22 cellular contexts compared by ENCODE assay signal in genomic region chr17:77891602-77892001, GRCh38.
"Had no signal": no experiment of that assay in that cellular context is flagged by ENCODE, and none has a peak within 500 bp of the region (broad histone marks: within the 10 kb centered on the region; RNA-seq: fewer than 3 reads in every experiment).

No MANE protein-coding gene starts in this region.

- FAIRE-seq: astrocyte, endothelial cell of umbilical vein had no signal

- H3K4me3 ChIP-seq: breast epithelium, esophagus muscularis mucosa, gastroesophageal sphincter, lung, skin epidermis, stomach had no signal

- H3K9me3 Mint-ChIP-seq: activated CD4-positive, alpha-beta T cell treated with anti-CD3 and anti-CD28 coated beads, Interleukin-2, amount 10 ng/mL, durations not matched to agents 24 days and 14 days; dendritic cell treated with granulocyte-macrophage colony-stimulating factor and Interleukin-4, amounts not matched to agents 40 ng/mL and 50 ng/mL, for 4 days; mesothelial cell of epicardium; nephron had no signal

- H3K27me3 ChIP-seq: breast epithelium, esophagus muscularis mucosa, gastroesophageal sphincter had no signal

- H3K27ac Mint-ChIP-seq: activated CD4-positive, alpha-beta T cell treated with anti-CD3 and anti-CD28 coated beads, Interleukin-2, amount 10 ng/mL, durations not matched to agents 24 days and 14 days; activated CD8-positive, alpha-beta T cell treated with anti-CD3 and anti-CD28 coated beads, Interleukin-2, amount 10 ng/mL, durations not matched to agents 7 days and 5 days; dendritic cell treated with granulocyte-macrophage colony-stimulating factor and Interleukin-4, amounts not matched to agents 40 ng/mL and 50 ng/mL, for 4 days; mesothelial cell of epicardium; nephron had no signal

- DNase-seq: activated CD4-positive, alpha-beta T cell treated with anti-CD3 and anti-CD28 coated beads, Interleukin-2, amount 10 ng/mL, durations not matched to agents 24 days and 14 days; activated CD4-positive, CD25-positive, alpha-beta regulatory T cell; activated CD8-positive, alpha-beta T cell treated with anti-CD3 and anti-CD28 coated beads, Interleukin-2, amount 10 ng/mL, durations not matched to agents 7 days and 5 days; activated naive CD4-positive, alpha-beta T cell treated with anti-CD3 and anti-CD28 coated beads, Interleukin-2, amount 50 U/mL, for 16 hours; activated T-cell treated with anti-CD3 and anti-CD28 coated beads, Interleukin-2, amount 50 U/mL, for 48 hours; effector CD8-positive, alpha-beta T cell; left colon; nucleus accumbens; stimulated activated CD4-positive, alpha-beta T cell treated with anti-CD3 and anti-CD28 coated beads, Interleukin-2, amount 100 ng/mL, for 48 hours; stomach; T-helper 1 cell; T-helper 9 cell had no signal

- H3K4me3 Mint-ChIP-seq: activated CD4-positive, alpha-beta T cell treated with anti-CD3 and anti-CD28 coated beads, Interleukin-2, amount 10 ng/mL, durations not matched to agents 24 days and 14 days; activated CD8-positive, alpha-beta T cell treated with anti-CD3 and anti-CD28 coated beads, Interleukin-2, amount 10 ng/mL, durations not matched to agents 7 days and 5 days; dendritic cell treated with granulocyte-macrophage colony-stimulating factor and Interleukin-4, amounts not matched to agents 40 ng/mL and 50 ng/mL, for 4 days; mesothelial cell of epicardium had no signal

- H3K36me3 ChIP-seq: breast epithelium, esophagus muscularis mucosa, gastroesophageal sphincter, stomach had no signal

- H3K36me3 Mint-ChIP-seq: mesothelial cell of epicardium had no signal

- H3K27ac ChIP-seq: breast epithelium, esophagus muscularis mucosa, gastroesophageal sphincter, skin epidermis, stomach had no signal

- H3K9me3 ChIP-seq: breast epithelium, esophagus muscularis mucosa, gastroesophageal sphincter, stomach had no signal

- ATAC-seq: activated CD8-positive, alpha-beta T cell treated with anti-CD3 and anti-CD28 coated beads, Interleukin-2, amount 10 ng/mL, durations not matched to agents 7 days and 5 days; gastroesophageal sphincter; left colon had no signal
